In the genomic region with DNA sequence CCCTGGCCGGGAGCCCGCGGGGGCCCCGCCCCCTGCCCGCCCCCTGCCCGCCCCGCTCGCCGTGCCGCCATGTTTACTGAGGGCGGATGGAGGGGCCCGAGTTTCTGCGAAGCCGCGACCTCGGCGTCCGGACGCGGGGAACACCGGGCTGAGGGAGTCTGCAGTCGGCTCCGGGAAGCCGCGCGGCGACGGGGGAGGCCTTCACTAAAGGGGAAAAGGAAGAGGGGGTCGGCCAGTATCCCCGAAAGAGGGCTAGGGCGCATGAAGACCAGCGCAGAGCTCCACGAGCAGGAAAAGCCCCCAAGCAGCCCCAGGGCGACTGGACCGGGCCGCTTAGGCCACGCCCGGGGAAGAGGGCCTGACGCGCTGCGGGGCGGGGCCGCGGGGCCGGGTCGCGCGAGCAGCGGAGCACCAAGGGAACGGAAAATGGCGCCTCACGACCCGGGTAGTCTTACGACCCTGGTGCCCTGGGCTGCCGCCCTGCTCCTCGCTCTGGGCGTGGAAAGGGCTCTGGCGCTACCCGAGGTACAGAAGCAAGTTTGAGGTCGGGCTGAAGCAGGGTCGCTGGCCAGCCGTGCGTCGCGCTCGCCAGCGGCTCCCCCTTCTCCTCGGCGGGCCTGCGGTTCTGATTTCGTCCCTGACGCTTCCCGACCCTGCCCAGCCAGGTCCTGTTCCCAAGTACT, we compare ENCODE assay signal across 1 cellular context.
TF ChIP-seq lines count a peak whose summit lies in the region.

A gene with protein sequence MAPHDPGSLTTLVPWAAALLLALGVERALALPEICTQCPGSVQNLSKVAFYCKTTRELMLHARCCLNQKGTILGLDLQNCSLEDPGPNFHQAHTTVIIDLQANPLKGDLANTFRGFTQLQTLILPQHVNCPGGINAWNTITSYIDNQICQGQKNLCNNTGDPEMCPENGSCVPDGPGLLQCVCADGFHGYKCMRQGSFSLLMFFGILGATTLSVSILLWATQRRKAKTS (plus strand): TSS at position 99 of the 683 bp plus-strand sequence. CDS start 328 bp downstream, at position 427.
A gene (minus strand): TSS at position 326 of the 683 bp plus-strand sequence. CDS start 4,618 bp downstream, outside the sequence.

TF ChIP-seq in WTC11, 78 proteins besides CTCF, POLR2A, EP300 and RAD21 (continued from another document and continues in another):
- TF ChIP-seq, protein P1, sequence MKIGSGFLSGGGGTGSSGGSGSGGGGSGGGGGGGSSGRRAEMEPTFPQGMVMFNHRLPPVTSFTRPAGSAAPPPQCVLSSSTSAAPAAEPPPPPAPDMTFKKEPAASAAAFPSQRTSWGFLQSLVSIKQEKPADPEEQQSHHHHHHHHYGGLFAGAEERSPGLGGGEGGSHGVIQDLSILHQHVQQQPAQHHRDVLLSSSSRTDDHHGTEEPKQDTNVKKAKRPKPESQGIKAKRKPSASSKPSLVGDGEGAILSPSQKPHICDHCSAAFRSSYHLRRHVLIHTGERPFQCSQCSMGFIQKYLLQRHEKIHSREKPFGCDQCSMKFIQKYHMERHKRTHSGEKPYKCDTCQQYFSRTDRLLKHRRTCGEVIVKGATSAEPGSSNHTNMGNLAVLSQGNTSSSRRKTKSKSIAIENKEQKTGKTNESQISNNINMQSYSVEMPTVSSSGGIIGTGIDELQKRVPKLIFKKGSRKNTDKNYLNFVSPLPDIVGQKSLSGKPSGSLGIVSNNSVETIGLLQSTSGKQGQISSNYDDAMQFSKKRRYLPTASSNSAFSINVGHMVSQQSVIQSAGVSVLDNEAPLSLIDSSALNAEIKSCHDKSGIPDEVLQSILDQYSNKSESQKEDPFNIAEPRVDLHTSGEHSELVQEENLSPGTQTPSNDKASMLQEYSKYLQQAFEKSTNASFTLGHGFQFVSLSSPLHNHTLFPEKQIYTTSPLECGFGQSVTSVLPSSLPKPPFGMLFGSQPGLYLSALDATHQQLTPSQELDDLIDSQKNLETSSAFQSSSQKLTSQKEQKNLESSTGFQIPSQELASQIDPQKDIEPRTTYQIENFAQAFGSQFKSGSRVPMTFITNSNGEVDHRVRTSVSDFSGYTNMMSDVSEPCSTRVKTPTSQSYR (CRISPR knock-in tag; IDR thresholded peaks at IDR 0.05), result 0 out of 2 replicates have a peak, but pooled peaks have one; percentile 22
- TF ChIP-seq, protein P2, sequence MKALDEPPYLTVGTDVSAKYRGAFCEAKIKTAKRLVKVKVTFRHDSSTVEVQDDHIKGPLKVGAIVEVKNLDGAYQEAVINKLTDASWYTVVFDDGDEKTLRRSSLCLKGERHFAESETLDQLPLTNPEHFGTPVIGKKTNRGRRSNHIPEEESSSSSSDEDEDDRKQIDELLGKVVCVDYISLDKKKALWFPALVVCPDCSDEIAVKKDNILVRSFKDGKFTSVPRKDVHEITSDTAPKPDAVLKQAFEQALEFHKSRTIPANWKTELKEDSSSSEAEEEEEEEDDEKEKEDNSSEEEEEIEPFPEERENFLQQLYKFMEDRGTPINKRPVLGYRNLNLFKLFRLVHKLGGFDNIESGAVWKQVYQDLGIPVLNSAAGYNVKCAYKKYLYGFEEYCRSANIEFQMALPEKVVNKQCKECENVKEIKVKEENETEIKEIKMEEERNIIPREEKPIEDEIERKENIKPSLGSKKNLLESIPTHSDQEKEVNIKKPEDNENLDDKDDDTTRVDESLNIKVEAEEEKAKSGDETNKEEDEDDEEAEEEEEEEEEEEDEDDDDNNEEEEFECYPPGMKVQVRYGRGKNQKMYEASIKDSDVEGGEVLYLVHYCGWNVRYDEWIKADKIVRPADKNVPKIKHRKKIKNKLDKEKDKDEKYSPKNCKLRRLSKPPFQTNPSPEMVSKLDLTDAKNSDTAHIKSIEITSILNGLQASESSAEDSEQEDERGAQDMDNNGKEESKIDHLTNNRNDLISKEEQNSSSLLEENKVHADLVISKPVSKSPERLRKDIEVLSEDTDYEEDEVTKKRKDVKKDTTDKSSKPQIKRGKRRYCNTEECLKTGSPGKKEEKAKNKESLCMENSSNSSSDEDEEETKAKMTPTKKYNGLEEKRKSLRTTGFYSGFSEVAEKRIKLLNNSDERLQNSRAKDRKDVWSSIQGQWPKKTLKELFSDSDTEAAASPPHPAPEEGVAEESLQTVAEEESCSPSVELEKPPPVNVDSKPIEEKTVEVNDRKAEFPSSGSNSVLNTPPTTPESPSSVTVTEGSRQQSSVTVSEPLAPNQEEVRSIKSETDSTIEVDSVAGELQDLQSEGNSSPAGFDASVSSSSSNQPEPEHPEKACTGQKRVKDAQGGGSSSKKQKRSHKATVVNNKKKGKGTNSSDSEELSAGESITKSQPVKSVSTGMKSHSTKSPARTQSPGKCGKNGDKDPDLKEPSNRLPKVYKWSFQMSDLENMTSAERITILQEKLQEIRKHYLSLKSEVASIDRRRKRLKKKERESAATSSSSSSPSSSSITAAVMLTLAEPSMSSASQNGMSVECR (CRISPR knock-in tag; IDR thresholded peaks at IDR 0.05; ENCODE audit: borderline replicate concordance), result peak; percentile 84
- TF ChIP-seq, protein P3, sequence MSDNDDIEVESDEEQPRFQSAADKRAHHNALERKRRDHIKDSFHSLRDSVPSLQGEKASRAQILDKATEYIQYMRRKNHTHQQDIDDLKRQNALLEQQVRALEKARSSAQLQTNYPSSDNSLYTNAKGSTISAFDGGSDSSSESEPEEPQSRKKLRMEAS (CRISPR knock-in tag; IDR thresholded peaks at IDR 0.05), result peak; percentile 51
- no peak; the same call in 1 of the 2 replicates for TF ChIP-seq ZNF232 (CRISPR knock-in tag; IDR thresholded peaks at IDR 0.05)
- TF ChIP-seq, protein P4, sequence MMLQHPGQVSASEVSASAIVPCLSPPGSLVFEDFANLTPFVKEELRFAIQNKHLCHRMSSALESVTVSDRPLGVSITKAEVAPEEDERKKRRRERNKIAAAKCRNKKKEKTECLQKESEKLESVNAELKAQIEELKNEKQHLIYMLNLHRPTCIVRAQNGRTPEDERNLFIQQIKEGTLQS (CRISPR knock-in tag; conservative IDR thresholded peaks at IDR 0.05), result no peak
- TF ChIP-seq, protein P5, sequence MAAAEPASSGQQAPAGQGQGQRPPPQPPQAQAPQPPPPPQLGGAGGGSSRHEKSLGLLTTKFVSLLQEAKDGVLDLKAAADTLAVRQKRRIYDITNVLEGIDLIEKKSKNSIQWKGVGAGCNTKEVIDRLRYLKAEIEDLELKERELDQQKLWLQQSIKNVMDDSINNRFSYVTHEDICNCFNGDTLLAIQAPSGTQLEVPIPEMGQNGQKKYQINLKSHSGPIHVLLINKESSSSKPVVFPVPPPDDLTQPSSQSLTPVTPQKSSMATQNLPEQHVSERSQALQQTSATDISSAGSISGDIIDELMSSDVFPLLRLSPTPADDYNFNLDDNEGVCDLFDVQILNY (CRISPR knock-in tag; IDR thresholded peaks at IDR 0.05), result peak; percentile 64; the same call in 1 of the 2 replicates
- TF ChIP-seq PRRX2 (CRISPR knock-in tag; IDR thresholded peaks at IDR 0.05), result no peak
- no peak for TF ChIP-seq GTF2I (CRISPR knock-in tag; conservative IDR thresholded peaks at IDR 0.05)
- 0 out of 2 replicates have a peak, but pooled peaks have one; percentile 64 for TF ChIP-seq ZNF138 (CRISPR knock-in tag; conservative IDR thresholded peaks at IDR 0.05)
- no peak for TF ChIP-seq NFATC4 (CRISPR knock-in tag; IDR thresholded peaks at IDR 0.05)
- TF ChIP-seq, protein P6, sequence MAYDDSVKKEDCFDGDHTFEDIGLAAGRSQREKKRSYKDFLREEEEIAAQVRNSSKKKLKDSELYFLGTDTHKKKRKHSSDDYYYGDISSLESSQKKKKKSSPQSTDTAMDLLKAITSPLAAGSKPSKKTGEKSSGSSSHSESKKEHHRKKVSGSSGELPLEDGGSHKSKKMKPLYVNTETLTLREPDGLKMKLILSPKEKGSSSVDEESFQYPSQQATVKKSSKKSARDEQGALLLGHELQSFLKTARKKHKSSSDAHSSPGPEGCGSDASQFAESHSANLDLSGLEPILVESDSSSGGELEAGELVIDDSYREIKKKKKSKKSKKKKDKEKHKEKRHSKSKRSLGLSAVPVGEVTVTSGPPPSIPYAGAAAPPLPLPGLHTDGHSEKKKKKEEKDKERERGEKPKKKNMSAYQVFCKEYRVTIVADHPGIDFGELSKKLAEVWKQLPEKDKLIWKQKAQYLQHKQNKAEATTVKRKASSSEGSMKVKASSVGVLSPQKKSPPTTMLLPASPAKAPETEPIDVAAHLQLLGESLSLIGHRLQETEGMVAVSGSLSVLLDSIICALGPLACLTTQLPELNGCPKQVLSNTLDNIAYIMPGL (CRISPR knock-in tag; IDR thresholded peaks at IDR 0.05), result no peak
- TF ChIP-seq OVOL2 (CRISPR knock-in tag; IDR thresholded peaks at IDR 0.05; ENCODE audit: borderline replicate concordance), result no peak
- TF ChIP-seq ZNF263 (CRISPR knock-in tag; IDR thresholded peaks at IDR 0.05; ENCODE audit: low read depth), result no peak
- peak; percentile 78; the same call in 1 of the 2 replicates for TF ChIP-seq TEAD1 (CRISPR knock-in tag; IDR thresholded peaks at IDR 0.05)
- TF ChIP-seq FOXJ3 (CRISPR knock-in tag; IDR thresholded peaks at IDR 0.05; ENCODE audit: borderline replicate concordance), result no peak
- TF ChIP-seq, protein P7, sequence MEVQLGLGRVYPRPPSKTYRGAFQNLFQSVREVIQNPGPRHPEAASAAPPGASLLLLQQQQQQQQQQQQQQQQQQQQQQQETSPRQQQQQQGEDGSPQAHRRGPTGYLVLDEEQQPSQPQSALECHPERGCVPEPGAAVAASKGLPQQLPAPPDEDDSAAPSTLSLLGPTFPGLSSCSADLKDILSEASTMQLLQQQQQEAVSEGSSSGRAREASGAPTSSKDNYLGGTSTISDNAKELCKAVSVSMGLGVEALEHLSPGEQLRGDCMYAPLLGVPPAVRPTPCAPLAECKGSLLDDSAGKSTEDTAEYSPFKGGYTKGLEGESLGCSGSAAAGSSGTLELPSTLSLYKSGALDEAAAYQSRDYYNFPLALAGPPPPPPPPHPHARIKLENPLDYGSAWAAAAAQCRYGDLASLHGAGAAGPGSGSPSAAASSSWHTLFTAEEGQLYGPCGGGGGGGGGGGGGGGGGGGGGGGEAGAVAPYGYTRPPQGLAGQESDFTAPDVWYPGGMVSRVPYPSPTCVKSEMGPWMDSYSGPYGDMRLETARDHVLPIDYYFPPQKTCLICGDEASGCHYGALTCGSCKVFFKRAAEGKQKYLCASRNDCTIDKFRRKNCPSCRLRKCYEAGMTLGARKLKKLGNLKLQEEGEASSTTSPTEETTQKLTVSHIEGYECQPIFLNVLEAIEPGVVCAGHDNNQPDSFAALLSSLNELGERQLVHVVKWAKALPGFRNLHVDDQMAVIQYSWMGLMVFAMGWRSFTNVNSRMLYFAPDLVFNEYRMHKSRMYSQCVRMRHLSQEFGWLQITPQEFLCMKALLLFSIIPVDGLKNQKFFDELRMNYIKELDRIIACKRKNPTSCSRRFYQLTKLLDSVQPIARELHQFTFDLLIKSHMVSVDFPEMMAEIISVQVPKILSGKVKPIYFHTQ (CRISPR knock-in tag; IDR thresholded peaks at IDR 0.05), result no peak
- TF ChIP-seq MYBL2 (CRISPR knock-in tag; IDR thresholded peaks at IDR 0.05), result 0 out of 2 replicates have a peak, but pooled peaks have one; percentile 69
- TF ChIP-seq, protein P8, sequence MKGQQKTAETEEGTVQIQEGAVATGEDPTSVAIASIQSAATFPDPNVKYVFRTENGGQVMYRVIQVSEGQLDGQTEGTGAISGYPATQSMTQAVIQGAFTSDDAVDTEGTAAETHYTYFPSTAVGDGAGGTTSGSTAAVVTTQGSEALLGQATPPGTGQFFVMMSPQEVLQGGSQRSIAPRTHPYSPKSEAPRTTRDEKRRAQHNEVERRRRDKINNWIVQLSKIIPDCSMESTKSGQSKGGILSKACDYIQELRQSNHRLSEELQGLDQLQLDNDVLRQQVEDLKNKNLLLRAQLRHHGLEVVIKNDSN (CRISPR knock-in tag; IDR thresholded peaks at IDR 0.05), result peak; percentile 37; the same call in 1 of the 2 replicates
- TF ChIP-seq, protein P9, sequence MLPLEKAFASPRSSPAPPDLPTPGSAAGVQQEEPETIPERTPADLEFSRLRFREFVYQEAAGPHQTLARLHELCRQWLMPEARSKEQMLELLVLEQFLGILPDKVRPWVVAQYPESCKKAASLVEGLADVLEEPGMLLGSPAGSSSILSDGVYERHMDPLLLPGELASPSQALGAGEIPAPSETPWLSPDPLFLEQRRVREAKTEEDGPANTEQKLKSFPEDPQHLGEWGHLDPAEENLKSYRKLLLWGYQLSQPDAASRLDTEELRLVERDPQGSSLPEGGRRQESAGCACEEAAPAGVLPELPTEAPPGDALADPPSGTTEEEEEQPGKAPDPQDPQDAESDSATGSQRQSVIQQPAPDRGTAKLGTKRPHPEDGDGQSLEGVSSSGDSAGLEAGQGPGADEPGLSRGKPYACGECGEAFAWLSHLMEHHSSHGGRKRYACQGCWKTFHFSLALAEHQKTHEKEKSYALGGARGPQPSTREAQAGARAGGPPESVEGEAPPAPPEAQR (CRISPR knock-in tag; IDR thresholded peaks at IDR 0.05), result no peak
- TF ChIP-seq ATF1 (CRISPR knock-in tag; IDR thresholded peaks at IDR 0.05), result peak; percentile 35; the same call in 1 of the 2 replicates
- peak; percentile 29; the same call in 1 of the 2 replicates for TF ChIP-seq ESRRA (CRISPR knock-in tag; IDR thresholded peaks at IDR 0.05; ENCODE audit: borderline replicate concordance)
- TF ChIP-seq ZNF317 (CRISPR knock-in tag; IDR thresholded peaks at IDR 0.05; ENCODE audit: borderline replicate concordance, low read depth), result 0 out of 2 replicates have a peak, but pooled peaks have one; percentile 10
- TF ChIP-seq CREB1 (CRISPR knock-in tag; IDR thresholded peaks at IDR 0.05), result no peak
- no peak for TF ChIP-seq RORB (CRISPR knock-in tag; IDR thresholded peaks at IDR 0.05)
- no peak for TF ChIP-seq NFE2L1 (CRISPR knock-in tag; IDR thresholded peaks at IDR 0.05)
- TF ChIP-seq, protein P10, sequence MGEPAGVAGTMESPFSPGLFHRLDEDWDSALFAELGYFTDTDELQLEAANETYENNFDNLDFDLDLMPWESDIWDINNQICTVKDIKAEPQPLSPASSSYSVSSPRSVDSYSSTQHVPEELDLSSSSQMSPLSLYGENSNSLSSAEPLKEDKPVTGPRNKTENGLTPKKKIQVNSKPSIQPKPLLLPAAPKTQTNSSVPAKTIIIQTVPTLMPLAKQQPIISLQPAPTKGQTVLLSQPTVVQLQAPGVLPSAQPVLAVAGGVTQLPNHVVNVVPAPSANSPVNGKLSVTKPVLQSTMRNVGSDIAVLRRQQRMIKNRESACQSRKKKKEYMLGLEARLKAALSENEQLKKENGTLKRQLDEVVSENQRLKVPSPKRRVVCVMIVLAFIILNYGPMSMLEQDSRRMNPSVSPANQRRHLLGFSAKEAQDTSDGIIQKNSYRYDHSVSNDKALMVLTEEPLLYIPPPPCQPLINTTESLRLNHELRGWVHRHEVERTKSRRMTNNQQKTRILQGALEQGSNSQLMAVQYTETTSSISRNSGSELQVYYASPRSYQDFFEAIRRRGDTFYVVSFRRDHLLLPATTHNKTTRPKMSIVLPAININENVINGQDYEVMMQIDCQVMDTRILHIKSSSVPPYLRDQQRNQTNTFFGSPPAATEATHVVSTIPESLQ (CRISPR knock-in tag; IDR thresholded peaks at IDR 0.05), result no peak
- TF ChIP-seq RELA (CRISPR knock-in tag; IDR thresholded peaks at IDR 0.05; ENCODE audit: borderline replicate concordance), result 0 out of 2 replicates have a peak, but pooled peaks have one; percentile 55
- no peak for TF ChIP-seq FOXK1 (CRISPR knock-in tag; IDR thresholded peaks at IDR 0.05)
- peak; percentile 71; the same call in 1 of the 2 replicates for TF ChIP-seq FOXP1 (CRISPR knock-in tag; IDR thresholded peaks at IDR 0.05; ENCODE audit: borderline replicate concordance)
- peak; percentile 73 for TF ChIP-seq SP1 (CRISPR knock-in tag; conservative IDR thresholded peaks at IDR 0.05)
- 0 out of 2 replicates have a peak, but pooled peaks have one; percentile 20 for TF ChIP-seq JUN (CRISPR knock-in tag; IDR thresholded peaks at IDR 0.05)
- TF ChIP-seq CREM (CRISPR knock-in tag; IDR thresholded peaks at IDR 0.05), result 0 out of 2 replicates have a peak, but pooled peaks have one; percentile 67
